In the genomic region with DNA sequence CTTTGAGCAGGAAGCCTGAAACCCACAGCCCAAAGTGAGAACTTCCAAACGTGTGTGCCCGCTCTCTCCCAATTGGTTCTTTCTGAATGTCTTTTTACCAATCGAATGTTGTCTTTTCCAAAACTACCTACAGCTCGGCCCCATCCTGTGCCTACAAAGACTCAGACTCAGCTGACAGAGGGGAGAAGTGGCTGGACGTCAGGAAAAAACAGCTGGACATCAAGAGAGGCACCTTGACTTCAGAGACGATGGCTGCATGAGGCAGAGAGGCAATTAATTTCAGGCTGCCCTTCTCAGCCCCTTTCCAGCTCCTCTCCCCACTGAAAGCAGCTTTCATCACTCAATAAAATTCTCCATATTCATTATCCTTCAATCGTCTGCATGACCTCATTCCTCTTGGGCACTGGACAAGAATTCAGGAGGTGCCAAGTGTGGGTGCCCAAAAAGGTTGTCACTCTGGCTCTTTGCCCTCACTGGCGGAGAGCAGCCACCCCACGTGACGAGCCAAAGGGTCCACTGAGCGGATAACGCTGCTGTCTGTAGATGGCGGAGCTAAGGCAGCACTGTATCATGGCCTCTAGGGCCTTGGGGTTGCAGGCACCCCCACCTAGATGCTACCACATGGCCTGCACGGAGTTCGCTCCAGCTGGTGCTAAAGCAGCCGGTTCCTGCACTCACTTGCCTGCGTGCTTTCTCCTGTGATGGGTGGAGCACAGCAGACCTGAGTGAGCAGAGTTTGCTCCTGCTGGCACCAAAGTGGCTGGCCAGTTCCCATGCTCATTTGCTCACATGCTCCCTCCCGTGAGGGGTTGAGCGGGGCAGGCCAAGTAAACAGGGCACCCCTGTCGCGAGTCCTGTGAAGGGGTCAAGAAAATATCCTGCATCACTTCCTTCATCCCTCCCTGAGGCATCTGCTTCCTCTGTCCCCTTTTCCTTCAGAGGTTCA, we compare ENCODE assay signal across 1 cellular context.
TF ChIP-seq lines count a peak whose summit lies in the region.

No MANE protein-coding gene starts in this region.

TF ChIP-seq in endothelial cell of umbilical vein, 7 proteins besides CTCF, POLR2A, EP300 and RAD21:
- TF ChIP-seq POLR2AphosphoS5 (IDR thresholded peaks at IDR 0.05; ENCODE audit: insufficient read depth, low read depth, low read length): no peak
- TF ChIP-seq, protein P1, sequence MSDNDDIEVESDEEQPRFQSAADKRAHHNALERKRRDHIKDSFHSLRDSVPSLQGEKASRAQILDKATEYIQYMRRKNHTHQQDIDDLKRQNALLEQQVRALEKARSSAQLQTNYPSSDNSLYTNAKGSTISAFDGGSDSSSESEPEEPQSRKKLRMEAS (IDR thresholded peaks at IDR 0.05; ENCODE audit: insufficient read depth, insufficient read length): no peak
- no peak for TF ChIP-seq FOS (IDR thresholded peaks at IDR 0.05; ENCODE audit: borderline replicate concordance, insufficient read depth, low read length)
- TF ChIP-seq EZH2 (IDR thresholded peaks at IDR 0.05; ENCODE audit: borderline replicate concordance, low read depth, low read length, severe bottlenecking): no peak
- no peak for TF ChIP-seq MYC (IDR thresholded peaks at IDR 0.05; ENCODE audit: low read depth, low read length)
- TF ChIP-seq GATA2 (IDR thresholded peaks at IDR 0.05; ENCODE audit: insufficient read depth, insufficient read length, low read depth, low read length): no peak
- no peak for TF ChIP-seq JUN (IDR thresholded peaks at IDR 0.05; ENCODE audit: borderline replicate concordance, insufficient read depth, insufficient read length, low read depth)
